In the genomic region with DNA sequence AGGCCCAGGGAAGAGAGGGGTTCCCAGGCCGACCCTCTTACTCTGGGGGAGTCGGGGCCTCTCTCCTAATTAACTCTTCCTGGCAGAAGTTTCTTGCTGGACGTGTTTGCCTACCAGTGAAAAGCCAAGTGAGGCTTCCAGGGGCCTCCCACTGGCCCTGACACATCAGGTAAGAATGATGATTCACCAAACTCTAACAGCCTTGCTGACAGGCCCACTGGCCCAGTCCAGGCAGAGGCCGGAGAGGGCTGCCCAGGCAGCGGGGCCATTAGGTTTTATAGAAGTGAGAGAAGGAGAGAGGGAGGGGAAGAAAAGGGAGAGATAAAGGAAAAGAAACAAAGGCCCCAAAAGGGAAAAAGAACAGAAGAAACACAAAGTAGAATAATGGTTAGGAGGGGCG, we compare ENCODE assay signal across 10 cellular contexts. TPM values are rescaled to one million over a fixed set of nuclear protein-coding genes. Genes with fewer than 3 reads are reported as not detected.
DNase-seq lines count a peak whose midpoint lies in the region; ATAC-seq and TF ChIP-seq lines count a peak whose summit lies in the region.
"Had no signal": no experiment of that assay in that cellular context is flagged by ENCODE, and none has a peak within 500 bp of the region (broad histone marks: within the 10 kb centered on the region; RNA-seq: fewer than 3 reads in every experiment).

No MANE protein-coding gene starts in this region.

- H3K4me3 ChIP-seq in AG04449 (ENCODE audit: low read depth, low read length), result no peak overlapping the region

- CTCF ChIA-PET in AG04449 (lab: Yijun Ruan, JAX), result no interaction called here
- CTCF ChIA-PET in activated CD8-positive, alpha-beta T cell treated with anti-CD3 and anti-CD28 coated beads, Interleukin-2, amount 10 ng/mL, durations not matched to agents 7 days and 5 days (lab: Charles Lee), result interaction anchor here (1.4 kb wide), 1 partner anchor 88 kb away, joined by 6 read pairs; no protein-coding TSS in a partner anchor

- TF ChIP-seq CTCF in AG04449 (IDR thresholded peaks at IDR 0.05; ENCODE audit: insufficient read depth, low read length, missing control alignments), result no peak

- no peak overlapping the region for H3K27ac Mint-ChIP-seq in activated CD8-positive, alpha-beta T cell treated with anti-CD3 and anti-CD28 coated beads, Interleukin-2, amount 10 ng/mL, durations not matched to agents 7 days and 5 days

- no peaks in the 10 kb centered on the region for H3K36me3 Mint-ChIP-seq in activated CD8-positive, alpha-beta T cell treated with anti-CD3 and anti-CD28 coated beads, Interleukin-2, amount 10 ng/mL, durations not matched to agents 7 days and 5 days (ENCODE audit: low read depth)

- peaks cover 29% of the 10 kb centered on the region for H3K27me3 Mint-ChIP-seq in activated CD8-positive, alpha-beta T cell treated with anti-CD3 and anti-CD28 coated beads, Interleukin-2, amount 10 ng/mL, durations not matched to agents 7 days and 5 days (ENCODE audit: low read depth)

- no peaks in the 10 kb centered on the region for H3K9me3 Mint-ChIP-seq in activated CD8-positive, alpha-beta T cell treated with anti-CD3 and anti-CD28 coated beads, Interleukin-2, amount 10 ng/mL, durations not matched to agents 7 days and 5 days (ENCODE audit: insufficient read depth)

- ATAC-seq in activated CD8-positive, alpha-beta T cell treated with anti-CD3 and anti-CD28 coated beads, Interleukin-2, amount 10 ng/mL, durations not matched to agents 7 days and 5 days, result no peak
- no peak for ATAC-seq in activated CD4-positive, CD25-positive, alpha-beta regulatory T cell treated with anti-CD3 and anti-CD28 coated beads, Interleukin-2, amount 50 U/mL, for 24 hours
- no peak for ATAC-seq in HG03432 (IDR thresholded peaks at IDR 0.05; ENCODE audit: unreplicated experiment)

- peaks cover 4% of the 10 kb centered on the region for H3K4me1 Mint-ChIP-seq in activated CD8-positive, alpha-beta T cell treated with anti-CD3 and anti-CD28 coated beads, Interleukin-2, amount 10 ng/mL, durations not matched to agents 7 days and 5 days (ENCODE audit: low read depth)

- POLR2A ChIA-PET in AG04449 (lab: Yijun Ruan, JAX), result no interaction called here
- POLR2A ChIA-PET in activated CD8-positive, alpha-beta T cell treated with anti-CD3 and anti-CD28 coated beads, Interleukin-2, amount 10 ng/mL, durations not matched to agents 7 days and 5 days (lab: Charles Lee), result no interaction called here

- H3K4me3 Mint-ChIP-seq in activated CD8-positive, alpha-beta T cell treated with anti-CD3 and anti-CD28 coated beads, Interleukin-2, amount 10 ng/mL, durations not matched to agents 7 days and 5 days, result peak overlapping the region; percentile 25

- peak; percentile 33 for DNase-seq in AG04449 (ENCODE audit: low read depth, low spot score)
- DNase-seq in HCEC 1CT, result peak; percentile 78
- DNase-seq in activated CD8-positive, alpha-beta T cell treated with anti-CD3 and anti-CD28 coated beads, Interleukin-2, amount 10 ng/mL, durations not matched to agents 7 days and 5 days, result no peak
- DNase-seq in iris pigment epithelial cell (ENCODE audit: low read depth), result peak; percentile 67
- DNase-seq in epidermal melanocyte (ENCODE audit: insufficient read length, low spot score), result no peak
- no peak for DNase-seq in NCI-H69 (lab: John Stamatoyannopoulos, UW)

RNA-seq across cellular contexts. Expression of a gene that starts 50.8 kb away (rescaled TPM):
- under 1 TPM in 1 of 2 experiments, not detected in 1; 0.08 TPM for total RNA-seq in activated CD8-positive, alpha-beta T cell treated with anti-CD3 and anti-CD28 coated beads, Interleukin-2, amount 10 ng/mL, durations not matched to agents 7 days and 5 days
- total RNA-seq: endothelial cell of umbilical vein, mononuclear cell had no signal

Comparison
In these comparisons a context has a peak if more than half of its experiments do, and no peak if none do; other contexts are left out.
1. DNase-seq: peak in AG04449 (single experiment), HCEC 1CT (single experiment) and iris pigment epithelial cell (single experiment); none in activated CD8-positive, alpha-beta T cell treated with anti-CD3 and anti-CD28 coated beads, Interleukin-2, amount 10 ng/mL, durations not matched to agents 7 days and 5 days (single experiment), epidermal melanocyte (single experiment) and NCI-H69 (single experiment).